Comparison of ENCODE assay signal across 21 cellular contexts in genomic region chr9:123814526-123814925, GRCh38.
"Had no signal": no experiment of that assay in that cellular context is flagged by ENCODE, and none has a peak within 500 bp of the region (broad histone marks: within the 10 kb centered on the region; RNA-seq: fewer than 3 reads in every experiment).

No MANE protein-coding gene starts in this region.

- DNase-seq: colonic mucosa; effector memory CD4-positive, alpha-beta T cell; erythroblast; esophagus squamous epithelium; hypothalamus; mesenchymal stem cell; midbrain; naive thymus-derived CD4-positive, alpha-beta T cell; right cardiac atrium; sigmoid colon; stimulated activated CD4-positive, alpha-beta T cell treated with anti-CD3 and anti-CD28 coated beads, Interleukin-4, amount 100 ng/mL, for 4 hours; stimulated activated naive CD8-positive, alpha-beta T cell treated with anti-CD3 and anti-CD28 coated beads, Interleukin-15, Interleukin-2, amounts not matched to agents 100 U/mL and 50 U/mL, for 24 hours; substantia nigra; testis; tibial artery had no signal

- H3K27me3 ChIP-seq: colonic mucosa, esophagus squamous epithelium, neural progenitor cell, sigmoid colon, testis, tibial artery had no signal

- H3K4me1 ChIP-seq: colonic mucosa, esophagus squamous epithelium, parathyroid adenoma, sigmoid colon, testis, tibial artery had no signal

- H3K27ac ChIP-seq: colonic mucosa, esophagus squamous epithelium, neural progenitor cell, parathyroid adenoma, sigmoid colon, testis, tibial artery had no signal

- FAIRE-seq: frontal cortex, keratinocyte had no signal

- H3K9me3 ChIP-seq: colonic mucosa, esophagus squamous epithelium, sigmoid colon, testis, tibial artery had no signal

- H3K4me2 ChIP-seq: neural progenitor cell had no signal

- H3K9ac ChIP-seq: neural progenitor cell, parathyroid adenoma had no signal

- H2AFZ ChIP-seq: neural progenitor cell, parathyroid adenoma had no signal

- ATAC-seq: left lobe of liver; naive thymus-derived CD4-positive, alpha-beta T cell; right cardiac atrium; stimulated activated memory B cell treated with anti-CD40 and anti-IgM and Interleukin-4, amounts not matched to agents 10 μg/mL and 1 μg/mL and 100 μg/mL, for 72 hours; stimulated activated naive CD8-positive, alpha-beta T cell treated with anti-CD3 and anti-CD28 coated beads, Interleukin-15, Interleukin-2, amounts not matched to agents 100 U/mL and 50 U/mL, for 24 hours had no signal

- H3K36me3 ChIP-seq: colonic mucosa, esophagus squamous epithelium, neural progenitor cell, sigmoid colon, tibial artery had no signal

- H3K4me3 ChIP-seq: colonic mucosa, esophagus squamous epithelium, neural progenitor cell, sigmoid colon, testis, tibial artery had no signal
